Comparison of ENCODE assay signal across 13 cellular contexts in genomic region chr18:52715961-52716360, GRCh38.
DNase-seq lines count a peak whose midpoint lies in the region; ATAC-seq and TF ChIP-seq lines count a peak whose summit lies in the region.
"Had no signal": no experiment of that assay in that cellular context is flagged by ENCODE, and none has a peak within 500 bp of the region (broad histone marks: within the 10 kb centered on the region; RNA-seq: fewer than 3 reads in every experiment).

No MANE protein-coding gene starts in this region.

- no peaks in the 10 kb centered on the region for H3K4me1 ChIP-seq in heart left ventricle
- no peaks in the 10 kb centered on the region for H3K4me1 ChIP-seq in SJCRH30
- peaks cover 1 to 3% of the 10 kb centered on the region in 2 donors for H3K4me1 ChIP-seq in neuronal stem cell (ENCODE audit: control insufficient read depth in 2 of 2, insufficient read depth in 1 of 2, low read depth in 1 of 2, low read length in 2 of 2)
- H3K4me1 ChIP-seq: BE2C, HAP-1 had no signal

- H4K91ac ChIP-seq in neuronal stem cell (ENCODE audit: low read depth, low read length, poor library complexity), result no peak overlapping the region

- no peak overlapping the region for H3K4me3 ChIP-seq in heart left ventricle
- no peak overlapping the region for H3K4me3 ChIP-seq in SJCRH30
- no peak overlapping the region for H3K4me3 ChIP-seq in neuronal stem cell (ENCODE audit: low read length in 2 of 2)
- H3K4me3 ChIP-seq in lower leg skin (ENCODE audit: low read depth, poor library complexity, severe bottlenecking), result no peak overlapping the region
- H3K4me3 ChIP-seq: GM23248, HAP-1 had no signal

- TF ChIP-seq CTCF in heart left ventricle (IDR thresholded peaks at IDR 0.05) (no peak), lower leg skin (IDR thresholded peaks at IDR 0.05) (no peak)

- no peaks in the 10 kb centered on the region for H3K9me3 ChIP-seq in heart left ventricle
- no peaks in the 10 kb centered on the region for H3K9me3 ChIP-seq in SJCRH30 (replicated peaks)
- no peaks in the 10 kb centered on the region for H3K9me3 ChIP-seq in neuronal stem cell (replicated peaks in 1 of 2; ENCODE audit: control insufficient read depth in 2 of 2, insufficient read depth in 1 of 2, low read depth in 1 of 2, low read length in 2 of 2)
- H3K9me3 ChIP-seq: BE2C, HAP-1 had no signal

- H2BK12ac ChIP-seq in neuronal stem cell (ENCODE audit: low read length), result no peak overlapping the region

- H3K14ac ChIP-seq in neuronal stem cell (ENCODE audit: low read length), result no peak overlapping the region

- H2AFZ ChIP-seq in neuronal stem cell (ENCODE audit: low read length), result peak overlapping the region; percentile 37
- H2AFZ ChIP-seq: GM23248 had no signal

- no peak for ATAC-seq in left ventricle myocardium superior
- ATAC-seq in heart left ventricle, result no peak
- ATAC-seq in HG02870 (IDR thresholded peaks at IDR 0.05; ENCODE audit: unreplicated experiment), result no peak
- ATAC-seq: CD8-positive, alpha-beta T cell had no signal

- H3K9ac ChIP-seq in neuronal stem cell (ENCODE audit: low read depth, low read length, poor library complexity), result no peak overlapping the region
- H3K9ac ChIP-seq: GM23248 had no signal

- no peak overlapping the region for H2BK120ac ChIP-seq in neuronal stem cell (ENCODE audit: low read depth, low read length)

- 72 to 76% (median 75%) methylated on average over 6 of the region's 6 CpGs for WGBS in heart left ventricle, 4 donors
- no CpG with 5 or more reads among the region's 6 CpGs for WGBS in neuronal stem cell (ENCODE audit: extremely low coverage in 2 of 2, insufficient read length in 2 of 2, insufficient replicate concordance in 1 of 2), 2 donors
- WGBS in lower leg skin, 2 donors, result 73 to 81% methylated on average over 5 to 6 of the region's 6 CpGs

- intact Hi-C loops in left ventricle myocardium superior (cut with micrococcal nuclease) (no loop called here), heart left ventricle (cut with DNase I) (no loop called here), lower leg skin (cut with DNase I; ENCODE audit: low total_unique reads) (no loop called here)

- H4K8ac ChIP-seq in neuronal stem cell (ENCODE audit: low read depth, low read length), result no peak overlapping the region

- no peak overlapping the region for H2AK5ac ChIP-seq in neuronal stem cell (ENCODE audit: low read depth, low read length)

- H3K4ac ChIP-seq in neuronal stem cell (ENCODE audit: low read length), result no peak overlapping the region

- no peaks in the 10 kb centered on the region for H3K79me1 ChIP-seq in neuronal stem cell (ENCODE audit: low read depth, low read length)

- no peak overlapping the region for H2BK5ac ChIP-seq in neuronal stem cell (ENCODE audit: low read length)

- peaks cover 0 to 5% (median 0%) of the 10 kb centered on the region in 9 donors for H3K27me3 ChIP-seq in heart left ventricle
- no peaks in the 10 kb centered on the region for H3K27me3 ChIP-seq in SJCRH30
- H3K27me3 ChIP-seq in neuronal stem cell (ENCODE audit: control insufficient read depth in 3 of 3, insufficient read depth in 3 of 3, low read depth in 1 of 3, low read length in 3 of 3), result no peaks in the 10 kb centered on the region
- H3K27me3 ChIP-seq: BE2C had no signal

- no peak overlapping the region for H3K4me2 ChIP-seq in neuronal stem cell (ENCODE audit: insufficient read depth, low read length, poor library complexity, severe bottlenecking)

- TF ChIP-seq POLR2A in heart left ventricle (IDR thresholded peaks at IDR 0.05), result no peak
- no peak for TF ChIP-seq POLR2A in lower leg skin (IDR thresholded peaks at IDR 0.05)

- H3K27ac ChIP-seq in heart left ventricle (no peak overlapping the region), SJCRH30 (no peak overlapping the region), neuronal stem cell (replicated peaks; ENCODE audit: low read length) (no peak overlapping the region)
- H3K27ac ChIP-seq: GM23248 had no signal

- H3K36me3 ChIP-seq in heart left ventricle, result no peaks in the 10 kb centered on the region
- no peaks in the 10 kb centered on the region for H3K36me3 ChIP-seq in SJCRH30
- no peaks in the 10 kb centered on the region for H3K36me3 ChIP-seq in neuronal stem cell (replicated peaks in 1 of 2; ENCODE audit: control insufficient read depth in 2 of 2, insufficient read depth in 2 of 2, low read length in 2 of 2)
- H3K36me3 ChIP-seq: BE2C, HAP-1 had no signal

- H3K18ac ChIP-seq in neuronal stem cell (ENCODE audit: low read length), result peak overlapping the region; percentile 44

- DNase-seq in left ventricle myocardium superior, result peak; percentile 21
- no peak for DNase-seq in heart left ventricle
- peak; percentile 10 to 16 for DNase-seq in SJCRH30
- DNase-seq in neuronal stem cell (ENCODE audit: low spot score), result no peak
- no peak for DNase-seq in GDM1 (lab: John Stamatoyannopoulos, UW)
- DNase-seq in lower leg skin (ENCODE audit: low spot score in 2 of 2), result no peak
- DNase-seq: BE2C; Calu3; CD8-positive, alpha-beta T cell; DMS79 treated with DMSO at 0.1 percent for 48 hours; GM23248 had no signal

- no peak overlapping the region for H3K23ac ChIP-seq in neuronal stem cell (ENCODE audit: low read depth, low read length, poor library complexity)

- no peak overlapping the region for H2BK15ac ChIP-seq in neuronal stem cell (ENCODE audit: low read length)

Comparison
In these comparisons a context has a peak if more than half of its experiments do, and no peak if none do; other contexts are left out.
1. DNase-seq: peak in left ventricle myocardium superior (single experiment) and SJCRH30 (2 of 2); none in heart left ventricle (0 of 5), neuronal stem cell (single experiment), GDM1 (single experiment) and lower leg skin (0 of 2).